Comparison of ENCODE assay signal across 11 cellular contexts in the genomic region with DNA sequence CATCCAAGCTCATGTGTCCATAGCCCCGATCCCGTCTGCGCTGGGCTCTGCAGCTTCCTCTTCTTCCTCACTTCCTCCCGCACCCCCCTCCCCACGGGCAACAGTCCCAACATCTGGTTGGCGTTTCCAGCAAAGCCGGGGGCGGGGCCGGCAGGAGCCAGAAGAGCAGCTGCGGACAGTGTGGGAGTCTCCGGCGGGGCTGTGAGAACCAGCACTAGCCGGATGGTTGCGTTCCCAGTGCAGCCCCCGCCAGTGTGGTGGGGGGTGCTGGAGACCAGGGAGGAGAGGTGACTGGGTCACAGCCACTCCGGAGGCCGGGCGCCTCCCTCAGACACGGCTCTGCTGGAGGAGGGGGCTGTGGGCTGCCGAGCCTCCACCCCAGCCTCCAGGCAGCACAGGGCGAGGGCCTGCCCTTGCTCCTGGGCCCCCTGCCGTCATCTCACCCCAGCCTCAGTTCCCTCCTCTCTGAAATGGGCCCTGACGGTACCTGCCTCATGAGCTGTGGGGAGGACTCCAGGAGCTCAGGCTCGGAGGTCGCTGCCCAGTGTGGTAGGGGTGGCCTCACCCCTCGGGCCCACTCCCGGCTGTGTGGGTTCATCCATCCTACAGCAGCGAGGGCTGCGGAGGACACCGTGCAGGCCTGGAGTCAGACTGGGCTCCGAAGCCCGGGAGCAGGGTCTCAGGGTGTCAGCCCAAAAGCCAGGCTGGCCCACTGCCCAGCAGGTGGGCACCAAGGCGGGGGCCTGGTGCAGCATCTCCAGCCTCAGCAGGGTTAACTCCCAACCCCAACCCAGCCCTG. TPM values are rescaled to one million over a fixed set of nuclear protein-coding genes. Genes with fewer than 3 reads are reported as not detected.
DNase-seq lines count a peak whose midpoint lies in the region; ATAC-seq and TF ChIP-seq lines count a peak whose summit lies in the region.
"Had no signal": no experiment of that assay in that cellular context is flagged by ENCODE, and none has a peak within 500 bp of the region (broad histone marks: within the 10 kb centered on the region; RNA-seq: fewer than 3 reads in every experiment).

No MANE protein-coding gene starts in this region.

- peak; percentile 25 to 54 (median 36) for ATAC-seq in right lobe of liver

- no peaks in the 10 kb centered on the region for H3K9me3 ChIP-seq in right lobe of liver
- H3K9me3 ChIP-seq: HAP-1 had no signal

- H3K4me3 ChIP-seq in choroid plexus epithelial cell (ENCODE audit: low read depth, low read length) (no peak overlapping the region), right lobe of liver (no peak overlapping the region)
- H3K4me3 ChIP-seq: HAP-1 had no signal

- peak; percentile 21 for DNase-seq in DMS153 (lab: John Stamatoyannopoulos, UW)
- no peak for DNase-seq in DMS153 treated with DMSO at 0.1 percent for 48 hours (lab: John Stamatoyannopoulos, UW; ENCODE audit: unreplicated experiment)
- DNase-seq in choroid plexus epithelial cell (ENCODE audit: low read depth) = peak; percentile 66
- peak in 1 of 3 donors; percentile 75 for DNase-seq in right lobe of liver
- no peak for DNase-seq in type B pancreatic cell (ENCODE audit: extremely low spot score, unreplicated experiment)
- no peak for DNase-seq in NCI-H2196 (lab: John Stamatoyannopoulos, UW; ENCODE audit: unreplicated experiment)
- DNase-seq in OCI-M2 (lab: John Stamatoyannopoulos, UW; ENCODE audit: unreplicated experiment) = no peak
- no peak for DNase-seq in NK-92 treated with Interleukin-12 subunit alpha and Interleukin-12 subunit beta, amount 100 ng/mL, for 24 hours (lab: John Stamatoyannopoulos, UW)
- DNase-seq: RPMI8226 had no signal

- peaks cover 0 to 5% (median 0%) of the 10 kb centered on the region in 4 donors for H3K4me1 ChIP-seq in right lobe of liver

- H3K27me3 ChIP-seq in right lobe of liver = no peaks in the 10 kb centered on the region

- H3K27ac ChIP-seq in right lobe of liver = no peak overlapping the region

- no peak for TF ChIP-seq CTCF in choroid plexus epithelial cell (conservative IDR thresholded peaks at IDR 0.05; ENCODE audit: low read depth, low read length)
- no peak for TF ChIP-seq CTCF in right lobe of liver (IDR thresholded peaks at IDR 0.05)
- no peak for TF ChIP-seq CTCF in type B pancreatic cell (conservative IDR thresholded peaks at IDR 0.05)

- H3K36me3 ChIP-seq in right lobe of liver = no peaks in the 10 kb centered on the region
- H3K36me3 ChIP-seq: HAP-1 had no signal

- H3K4me1 Mint-ChIP-seq in type B pancreatic cell (ENCODE audit: unreplicated experiment) = peaks cover 20% of the 10 kb centered on the region

- no peaks in the 10 kb centered on the region for H3K9me3 Mint-ChIP-seq in type B pancreatic cell

- TF ChIP-seq POLR2A in right lobe of liver (IDR thresholded peaks at IDR 0.05) = no peak

- H3K4me3 Mint-ChIP-seq in type B pancreatic cell = peak overlapping the region; percentile 51

- no CpG with 5 or more reads among the region's 33 CpGs for WGBS in right lobe of liver (ENCODE audit: insufficient coverage, low coverage, low lambda C conversion rate, missing lambda C conversion rate)

- H3K36me3 Mint-ChIP-seq in type B pancreatic cell = no peaks in the 10 kb centered on the region
- H3K36me3 Mint-ChIP-seq: brain had no signal

- intact Hi-C loops in right lobe of liver (cut with DNase I) = no loop called here

- no peaks in the 10 kb centered on the region for H3K27me3 Mint-ChIP-seq in type B pancreatic cell
- H3K27me3 Mint-ChIP-seq: brain had no signal

- no peak overlapping the region for H3K27ac Mint-ChIP-seq in type B pancreatic cell

RNA-seq across cellular contexts. Expression of gene NOTCH1, which starts 41.5 kb away (rescaled TPM):
- total RNA-seq in right lobe of liver (10 to 100 TPM; 17.4 to 26.2 (median 19.3) TPM), type B pancreatic cell (ENCODE audit: low replicate concordance) (36.5 and 53.1 TPM in 2 replicates)

Comparison
In these comparisons a context has a peak if more than half of its experiments do, and no peak if none do; other contexts are left out.
1. DNase-seq: peak in DMS153 (single experiment) and choroid plexus epithelial cell (single experiment); none in DMS153 treated with DMSO at 0.1 percent for 48 hours (single experiment), type B pancreatic cell (single experiment), NCI-H2196 (single experiment), OCI-M2 (single experiment) and NK-92 treated with Interleukin-12 subunit alpha and Interleukin-12 subunit beta, amount 100 ng/mL, for 24 hours (single experiment).